ENCODE assay signal across 14 cellular contexts in genomic region chr3:119310052-119310451, GRCh38. TPM values are rescaled to one million over a fixed set of nuclear protein-coding genes. Genes with fewer than 3 reads are reported as not detected.
DNase-seq lines count a peak whose midpoint lies in the region; ATAC-seq, FAIRE-seq and TF ChIP-seq lines count a peak whose summit lies in the region.
"Had no signal": no experiment of that assay in that cellular context is flagged by ENCODE, and none has a peak within 500 bp of the region (broad histone marks: within the 10 kb centered on the region; RNA-seq: fewer than 3 reads in every experiment).

No MANE protein-coding gene starts in this region.

- FAIRE-seq in astrocyte (lab: Jason Lieb, UNC), result peak; percentile 82

- peak in 6 of 8 donors; percentile 23 to 59 (median 34) for ATAC-seq in heart right ventricle
- no peak for ATAC-seq in GM18520 (IDR thresholded peaks at IDR 0.05; ENCODE audit: unreplicated experiment)
- ATAC-seq in activated naive CD4-positive, alpha-beta T cell treated with anti-CD3 and anti-CD28 coated beads, Interleukin-2, amount 50 U/mL, for 72 hours, result no peak
- ATAC-seq in GM21390 (IDR thresholded peaks at IDR 0.05; ENCODE audit: unreplicated experiment), result no peak
- ATAC-seq: activated CD8-positive, alpha-beta T cell treated with anti-CD3 and anti-CD28 coated beads for 36 hours; Panc1; stimulated activated naive B cell treated with anti-CD40 and anti-IgM and Interleukin-4, amounts not matched to agents 10 μg/mL and 1 μg/mL and 100 μg/mL, for 72 hours had no signal

- H4K20me1 ChIP-seq in astrocyte (ENCODE audit: insufficient read depth, low read length), result no peaks in the 10 kb centered on the region

- H3K4me1 ChIP-seq in astrocyte (ENCODE audit: insufficient read depth, low read length) (peaks cover 54% of the 10 kb centered on the region), heart right ventricle (peaks cover 0 to 94% (median 67%) of the 10 kb centered on the region in 9 donors)

- H3K27me3 ChIP-seq in astrocyte (ENCODE audit: insufficient read depth, low read length) (no peaks in the 10 kb centered on the region), heart right ventricle (no peaks in the 10 kb centered on the region)
- H3K27me3 ChIP-seq: cardiac muscle cell, sigmoid colon had no signal

- H3K4me3 Mint-ChIP-seq in astrocyte (ENCODE audit: unreplicated experiment), result peak overlapping the region; percentile 51
- H3K4me3 Mint-ChIP-seq: activated CD8-positive, alpha-beta T cell treated with anti-CD3 and anti-CD28 coated beads for 36 hours; stimulated activated naive B cell treated with anti-CD40 and anti-IgM and Interleukin-4, amounts not matched to agents 10 μg/mL and 1 μg/mL and 100 μg/mL, for 72 hours had no signal

- H3K79me2 ChIP-seq in astrocyte (ENCODE audit: insufficient read depth, low read length), result peaks cover 70% of the 10 kb centered on the region

- no peak for TF ChIP-seq CTCF in HFF-Myc (IDR thresholded peaks at IDR 0.05; ENCODE audit: low read depth, low read length, missing control alignments)
- no peak for TF ChIP-seq CTCF in astrocyte (IDR thresholded peaks at IDR 0.05; ENCODE audit: insufficient read depth, low read depth, low read length)
- TF ChIP-seq CTCF in heart right ventricle (IDR thresholded peaks at IDR 0.05), result no peak

- H3K4me1 Mint-ChIP-seq in astrocyte (ENCODE audit: low read depth, unreplicated experiment), result peaks cover 68% of the 10 kb centered on the region

- peaks cover 9% of the 10 kb centered on the region for H3K36me3 ChIP-seq in astrocyte (ENCODE audit: insufficient read depth, low read length)
- peaks cover 0 to 49% (median 0%) of the 10 kb centered on the region in 9 donors for H3K36me3 ChIP-seq in heart right ventricle
- H3K36me3 ChIP-seq: sigmoid colon had no signal

- no peak overlapping the region for H3K4me3 ChIP-seq in HFF-Myc (replicated peaks; ENCODE audit: low read depth, low read length)
- H3K4me3 ChIP-seq in astrocyte (ENCODE audit: insufficient read depth, low read depth, low read length), result peak overlapping the region; percentile 12
- no peak overlapping the region for H3K4me3 ChIP-seq in heart right ventricle
- H3K4me3 ChIP-seq: cardiac muscle cell, sigmoid colon had no signal

- H3K9ac ChIP-seq in astrocyte (ENCODE audit: low read length), result peak overlapping the region; percentile 75

- peak; percentile 59 for DNase-seq in HFF-Myc (ENCODE audit: extremely low read depth, low read depth)
- DNase-seq in astrocyte (ENCODE audit: low read depth), result peak; percentile 99
- no peak for DNase-seq in heart right ventricle
- DNase-seq in smooth muscle cell of the brain vasculature (ENCODE audit: low read depth, low spot score), result peak; percentile 74
- DNase-seq in activated naive CD4-positive, alpha-beta T cell treated with anti-CD3 and anti-CD28 coated beads, Interleukin-2, amount 50 U/mL, for 72 hours (ENCODE audit: low spot score in 2 of 2), result no peak
- DNase-seq in OCI-M1 (lab: John Stamatoyannopoulos, UW), result no peak
- DNase-seq: activated CD8-positive, alpha-beta T cell treated with anti-CD3 and anti-CD28 coated beads for 36 hours; NCI-H1436; sigmoid colon; stimulated activated naive B cell treated with anti-CD40 and anti-IgM and Interleukin-4, amounts not matched to agents 10 μg/mL and 1 μg/mL and 100 μg/mL, for 72 hours had no signal

- H3K27me3 Mint-ChIP-seq in astrocyte (ENCODE audit: low read depth, unreplicated experiment), result no peaks in the 10 kb centered on the region
- H3K27me3 Mint-ChIP-seq: activated CD8-positive, alpha-beta T cell treated with anti-CD3 and anti-CD28 coated beads for 36 hours; stimulated activated naive B cell treated with anti-CD40 and anti-IgM and Interleukin-4, amounts not matched to agents 10 μg/mL and 1 μg/mL and 100 μg/mL, for 72 hours had no signal

- no peaks in the 10 kb centered on the region for H3K9me3 Mint-ChIP-seq in astrocyte (ENCODE audit: unreplicated experiment)
- H3K9me3 Mint-ChIP-seq in activated naive CD4-positive, alpha-beta T cell treated with anti-CD3 and anti-CD28 coated beads, Interleukin-2, amount 50 U/mL, for 72 hours, result no peaks in the 10 kb centered on the region
- H3K9me3 Mint-ChIP-seq: activated CD8-positive, alpha-beta T cell treated with anti-CD3 and anti-CD28 coated beads for 36 hours had no signal

- intact Hi-C loops in heart right ventricle (cut with DNase I), result no loop called here

- peaks cover 23% of the 10 kb centered on the region for H3K36me3 Mint-ChIP-seq in astrocyte (ENCODE audit: low read depth, unreplicated experiment)
- H3K36me3 Mint-ChIP-seq in activated naive CD4-positive, alpha-beta T cell treated with anti-CD3 and anti-CD28 coated beads, Interleukin-2, amount 50 U/mL, for 72 hours, result peaks cover 7 to 16% of the 10 kb centered on the region in 2 donors

- no peak overlapping the region for H2AFZ ChIP-seq in astrocyte (ENCODE audit: low read depth, low read length)

- peak overlapping the region; percentile 98 for H3K27ac Mint-ChIP-seq in astrocyte (ENCODE audit: unreplicated experiment)
- no peak overlapping the region for H3K27ac Mint-ChIP-seq in activated naive CD4-positive, alpha-beta T cell treated with anti-CD3 and anti-CD28 coated beads, Interleukin-2, amount 50 U/mL, for 72 hours
- H3K27ac Mint-ChIP-seq: activated CD8-positive, alpha-beta T cell treated with anti-CD3 and anti-CD28 coated beads for 36 hours; stimulated activated naive B cell treated with anti-CD40 and anti-IgM and Interleukin-4, amounts not matched to agents 10 μg/mL and 1 μg/mL and 100 μg/mL, for 72 hours had no signal

- 51 to 54% methylated on average over 3 of the region's 3 CpGs for WGBS in heart right ventricle, 2 donors

- H3K4me2 ChIP-seq in astrocyte (ENCODE audit: low read length), result peak overlapping the region; percentile 71

- H3K27ac ChIP-seq in astrocyte (ENCODE audit: low read depth, low read length) (peak overlapping the region; percentile 96), heart right ventricle (peak overlapping the region in 2 of 10 donors; percentile 6 to 24)
- H3K27ac ChIP-seq: cardiac muscle cell, sigmoid colon had no signal

- H3K9me3 ChIP-seq in astrocyte (ENCODE audit: insufficient read depth, low read depth, low read length), result no peaks in the 10 kb centered on the region
- no peaks in the 10 kb centered on the region for H3K9me3 ChIP-seq in heart right ventricle
- H3K9me3 ChIP-seq: sigmoid colon had no signal

RNA-seq across cellular contexts. Expression of gene ARHGAP31, which starts 15.9 kb away (rescaled TPM):
- 48.1 and 58.8 TPM in 2 replicates for total RNA-seq in astrocyte
- total RNA-seq in heart right ventricle, result 10 to 100 TPM; 30.4 to 71.1 (median 37.2) TPM
- polyA plus RNA-seq in heart right ventricle, result 10 to 100 TPM; 10.6 to 11.9 TPM
- 10 to 100 TPM in 1 of 2 donors, 1 to 10 TPM in 1; 2.1 to 11.0 TPM for total RNA-seq in activated naive CD4-positive, alpha-beta T cell treated with anti-CD3 and anti-CD28 coated beads, Interleukin-2, amount 50 U/mL, for 72 hours

Comparison
In these comparisons a context has a peak if more than half of its experiments do, and no peak if none do; other contexts are left out.
1. DNase-seq: peak in HFF-Myc (single experiment), astrocyte (single experiment) and smooth muscle cell of the brain vasculature (single experiment); none in heart right ventricle (0 of 2), activated naive CD4-positive, alpha-beta T cell treated with anti-CD3 and anti-CD28 coated beads, Interleukin-2, amount 50 U/mL, for 72 hours (0 of 2) and OCI-M1 (single experiment).
2. ATAC-seq: peak in heart right ventricle (6 of 8); none in GM18520 (single experiment), activated naive CD4-positive, alpha-beta T cell treated with anti-CD3 and anti-CD28 coated beads, Interleukin-2, amount 50 U/mL, for 72 hours (0 of 2) and GM21390 (single experiment).